9 cellular contexts compared by ENCODE assay signal in genomic region chr16:14015948-14016347, GRCh38. TPM values are rescaled to one million over a fixed set of nuclear protein-coding genes. Genes with fewer than 3 reads are reported as not detected.
DNase-seq lines count a peak whose midpoint lies in the region; ATAC-seq and TF ChIP-seq lines count a peak whose summit lies in the region.
"Had no signal": no experiment of that assay in that cellular context is flagged by ENCODE, and none has a peak within 500 bp of the region (broad histone marks: within the 10 kb centered on the region; RNA-seq: fewer than 3 reads in every experiment).

No MANE protein-coding gene starts in this region.

- H3K4me3 ChIP-seq in SJSA1 = no peak overlapping the region
- no peak overlapping the region for H3K4me3 ChIP-seq in prostate gland

- H3K4me3 Mint-ChIP-seq in activated CD4-positive, alpha-beta memory T cell treated with anti-CD3 and anti-CD28 coated beads for 36 hours = no peak overlapping the region
- H3K4me3 Mint-ChIP-seq: activated T-helper 17 cell treated with anti-CD3 and anti-CD28 coated beads, Interleukin-2, amount 50 U/mL, for 72 hours had no signal

- H3K36me3 ChIP-seq in SJSA1 (no peaks in the 10 kb centered on the region), prostate gland (no peaks in the 10 kb centered on the region)

- no peak for TF ChIP-seq CTCF in prostate gland (IDR thresholded peaks at IDR 0.05)

- peaks cover 29% of the 10 kb centered on the region for H3K4me1 ChIP-seq in SJSA1 (replicated peaks)
- peaks cover 12% of the 10 kb centered on the region for H3K4me1 ChIP-seq in prostate gland (replicated peaks)

- H3K27ac ChIP-seq in SJSA1 (no peak overlapping the region), prostate gland (peak overlapping the region; percentile 8 to 41)

- H3K9me3 ChIP-seq in SJSA1 (replicated peaks) (no peaks in the 10 kb centered on the region), prostate gland (no peaks in the 10 kb centered on the region)

- no peak overlapping the region for H3K27ac Mint-ChIP-seq in activated CD4-positive, alpha-beta memory T cell treated with anti-CD3 and anti-CD28 coated beads for 36 hours
- H3K27ac Mint-ChIP-seq: activated T-helper 17 cell treated with anti-CD3 and anti-CD28 coated beads, Interleukin-2, amount 50 U/mL, for 72 hours had no signal

- no peak for TF ChIP-seq POLR2A in prostate gland (IDR thresholded peaks at IDR 0.05)

- ATAC-seq in GM18502 (IDR thresholded peaks at IDR 0.05; ENCODE audit: poor library complexity, unreplicated experiment) = no peak
- ATAC-seq: activated T-helper 17 cell treated with anti-CD3 and anti-CD28 coated beads, Interleukin-2, amount 50 U/mL, for 72 hours had no signal

- DNase-seq in DMS 273 treated with DMSO at 0.1 percent for 48 hours (lab: John Stamatoyannopoulos, UW) (peak; percentile 54), SJSA1 (ENCODE audit: low read depth in 1 of 2, low spot score in 2 of 2) (peak; percentile 63), fibroblast of the conjunctiva (ENCODE audit: low read depth) (peak; percentile 84), prostate gland (ENCODE audit: low spot score) (no peak), NCI-H82 treated with DMSO at 0.1 percent for 48 hours (lab: John Stamatoyannopoulos, UW; ENCODE audit: unreplicated experiment) (no peak)
- DNase-seq in activated CD4-positive, alpha-beta T cell treated with anti-CD3 and anti-CD28 coated beads, Interleukin-2, amount 50 U/mL, for 1 hour = no peak
- no peak for DNase-seq in activated CD4-positive, alpha-beta memory T cell treated with anti-CD3 and anti-CD28 coated beads for 36 hours

- 52% methylated on average over 2 of the region's 2 CpGs for WGBS in prostate gland

- no peaks in the 10 kb centered on the region for H3K4me1 Mint-ChIP-seq in activated CD4-positive, alpha-beta memory T cell treated with anti-CD3 and anti-CD28 coated beads for 36 hours (ENCODE audit: low read depth)
- H3K4me1 Mint-ChIP-seq: activated T-helper 17 cell treated with anti-CD3 and anti-CD28 coated beads, Interleukin-2, amount 50 U/mL, for 72 hours had no signal

- CTCF ChIA-PET in activated CD4-positive, alpha-beta memory T cell treated with anti-CD3 and anti-CD28 coated beads for 36 hours (lab: Charles Lee) = no interaction called here

- no peaks in the 10 kb centered on the region for H3K36me3 Mint-ChIP-seq in activated CD4-positive, alpha-beta memory T cell treated with anti-CD3 and anti-CD28 coated beads for 36 hours

- no peaks in the 10 kb centered on the region for H3K9me3 Mint-ChIP-seq in activated CD4-positive, alpha-beta memory T cell treated with anti-CD3 and anti-CD28 coated beads for 36 hours
- H3K9me3 Mint-ChIP-seq: activated T-helper 17 cell treated with anti-CD3 and anti-CD28 coated beads, Interleukin-2, amount 50 U/mL, for 72 hours had no signal

- peaks cover 9% of the 10 kb centered on the region for H3K27me3 Mint-ChIP-seq in activated CD4-positive, alpha-beta memory T cell treated with anti-CD3 and anti-CD28 coated beads for 36 hours

- POLR2A ChIA-PET in activated CD4-positive, alpha-beta memory T cell treated with anti-CD3 and anti-CD28 coated beads for 36 hours (lab: Charles Lee) = no interaction called here

- H3K27me3 ChIP-seq in SJSA1 (replicated peaks) (no peaks in the 10 kb centered on the region), prostate gland (replicated peaks; ENCODE audit: insufficient read depth) (no peaks in the 10 kb centered on the region)

- intact Hi-C loops in prostate gland (cut with DNase I) = loop anchor here (10.0 kb wide), 1 partner anchor 61 kb away; no protein-coding TSS in a partner anchor
- intact Hi-C loops in activated CD4-positive, alpha-beta memory T cell treated with anti-CD3 and anti-CD28 coated beads for 36 hours (cut with micrococcal nuclease) = no loop called here

RNA-seq across cellular contexts. Expression of gene MRTFB, which starts 55.2 kb away (rescaled TPM):
- 7.0 and 12.1 TPM in 2 replicates for total RNA-seq in SJSA1 (2014; rRNA removed; shearing (Covaris generic))
- 100 to 1,000 TPM in 1 of 2 donors, 10 to 100 TPM in 1; 46.5 to 102 TPM for total RNA-seq in prostate gland
- 1 to 10 TPM; 8.8 to 9.7 TPM for total RNA-seq in activated CD4-positive, alpha-beta memory T cell treated with anti-CD3 and anti-CD28 coated beads for 36 hours

Comparison
In these comparisons a context has a peak if more than half of its experiments do, and no peak if none do; other contexts are left out.
1. DNase-seq: peak in DMS 273 treated with DMSO at 0.1 percent for 48 hours (single experiment), SJSA1 (2 of 2) and fibroblast of the conjunctiva (single experiment); none in prostate gland (single experiment), activated CD4-positive, alpha-beta T cell treated with anti-CD3 and anti-CD28 coated beads, Interleukin-2, amount 50 U/mL, for 1 hour (single experiment), activated CD4-positive, alpha-beta memory T cell treated with anti-CD3 and anti-CD28 coated beads for 36 hours (single experiment) and NCI-H82 treated with DMSO at 0.1 percent for 48 hours (single experiment).